In the genomic region with DNA sequence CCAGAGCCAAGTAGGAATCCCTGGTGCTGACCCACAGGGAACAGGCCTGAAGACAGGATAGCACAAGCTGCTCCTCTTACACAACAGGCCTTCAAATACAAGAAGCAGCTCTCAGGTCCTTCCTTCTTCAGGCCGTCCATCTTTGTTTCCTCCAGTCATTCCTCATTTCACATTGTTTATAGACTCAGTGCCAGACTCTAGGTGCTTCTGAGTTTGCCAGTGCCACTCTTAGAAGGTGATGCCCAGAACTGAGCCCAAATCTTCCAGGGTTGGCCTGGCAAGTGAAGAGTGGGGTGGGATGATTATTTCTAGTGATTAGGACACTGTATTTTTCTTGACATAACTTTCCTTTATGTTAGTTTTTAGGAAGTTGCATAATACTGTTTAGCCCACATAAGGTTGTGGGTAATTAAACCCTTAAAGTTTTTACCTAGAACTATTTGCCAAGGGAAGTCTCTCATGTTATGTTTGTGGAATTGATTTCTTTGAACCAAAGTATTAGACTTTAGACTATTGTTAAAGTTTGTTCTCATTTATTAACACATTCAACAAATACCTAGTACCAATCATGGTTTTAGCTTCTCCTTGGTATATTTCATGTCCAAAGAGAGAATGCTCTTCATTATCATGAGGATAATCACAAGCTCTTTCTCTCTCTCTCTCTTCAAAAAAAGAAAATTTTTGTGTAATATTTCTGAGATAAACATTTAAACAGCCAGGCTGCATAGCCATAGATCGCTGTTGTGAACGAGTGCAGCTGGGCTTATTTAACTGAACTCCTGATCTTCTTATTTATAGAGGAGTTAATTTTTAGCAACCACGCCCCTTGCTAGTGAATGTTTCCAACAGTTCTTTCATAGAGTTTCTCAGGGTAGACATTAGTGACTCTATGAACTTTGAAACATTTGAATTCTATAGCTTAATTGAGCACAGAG, we compare ENCODE assay signal across 1 cellular context.
TF ChIP-seq lines count a peak whose summit lies in the region.

No MANE protein-coding gene starts in this region.

TF ChIP-seq in HepG2, 621 proteins besides CTCF, POLR2A, EP300 and RAD21 (continued from another document and continues in another):
- TF ChIP-seq, protein P1, sequence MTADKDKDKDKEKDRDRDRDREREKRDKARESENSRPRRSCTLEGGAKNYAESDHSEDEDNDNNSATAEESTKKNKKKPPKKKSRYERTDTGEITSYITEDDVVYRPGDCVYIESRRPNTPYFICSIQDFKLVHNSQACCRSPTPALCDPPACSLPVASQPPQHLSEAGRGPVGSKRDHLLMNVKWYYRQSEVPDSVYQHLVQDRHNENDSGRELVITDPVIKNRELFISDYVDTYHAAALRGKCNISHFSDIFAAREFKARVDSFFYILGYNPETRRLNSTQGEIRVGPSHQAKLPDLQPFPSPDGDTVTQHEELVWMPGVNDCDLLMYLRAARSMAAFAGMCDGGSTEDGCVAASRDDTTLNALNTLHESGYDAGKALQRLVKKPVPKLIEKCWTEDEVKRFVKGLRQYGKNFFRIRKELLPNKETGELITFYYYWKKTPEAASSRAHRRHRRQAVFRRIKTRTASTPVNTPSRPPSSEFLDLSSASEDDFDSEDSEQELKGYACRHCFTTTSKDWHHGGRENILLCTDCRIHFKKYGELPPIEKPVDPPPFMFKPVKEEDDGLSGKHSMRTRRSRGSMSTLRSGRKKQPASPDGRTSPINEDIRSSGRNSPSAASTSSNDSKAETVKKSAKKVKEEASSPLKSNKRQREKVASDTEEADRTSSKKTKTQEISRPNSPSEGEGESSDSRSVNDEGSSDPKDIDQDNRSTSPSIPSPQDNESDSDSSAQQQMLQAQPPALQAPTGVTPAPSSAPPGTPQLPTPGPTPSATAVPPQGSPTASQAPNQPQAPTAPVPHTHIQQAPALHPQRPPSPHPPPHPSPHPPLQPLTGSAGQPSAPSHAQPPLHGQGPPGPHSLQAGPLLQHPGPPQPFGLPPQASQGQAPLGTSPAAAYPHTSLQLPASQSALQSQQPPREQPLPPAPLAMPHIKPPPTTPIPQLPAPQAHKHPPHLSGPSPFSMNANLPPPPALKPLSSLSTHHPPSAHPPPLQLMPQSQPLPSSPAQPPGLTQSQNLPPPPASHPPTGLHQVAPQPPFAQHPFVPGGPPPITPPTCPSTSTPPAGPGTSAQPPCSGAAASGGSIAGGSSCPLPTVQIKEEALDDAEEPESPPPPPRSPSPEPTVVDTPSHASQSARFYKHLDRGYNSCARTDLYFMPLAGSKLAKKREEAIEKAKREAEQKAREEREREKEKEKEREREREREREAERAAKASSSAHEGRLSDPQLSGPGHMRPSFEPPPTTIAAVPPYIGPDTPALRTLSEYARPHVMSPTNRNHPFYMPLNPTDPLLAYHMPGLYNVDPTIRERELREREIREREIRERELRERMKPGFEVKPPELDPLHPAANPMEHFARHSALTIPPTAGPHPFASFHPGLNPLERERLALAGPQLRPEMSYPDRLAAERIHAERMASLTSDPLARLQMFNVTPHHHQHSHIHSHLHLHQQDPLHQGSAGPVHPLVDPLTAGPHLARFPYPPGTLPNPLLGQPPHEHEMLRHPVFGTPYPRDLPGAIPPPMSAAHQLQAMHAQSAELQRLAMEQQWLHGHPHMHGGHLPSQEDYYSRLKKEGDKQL (CRISPR knock-in tag; IDR thresholded peaks at IDR 0.05; ENCODE audit: low read depth) = peak; percentile 66
- no peak for TF ChIP-seq ZNF570 (CRISPR knock-in tag; IDR thresholded peaks at IDR 0.05; ENCODE audit: borderline replicate concordance)
- no peak for TF ChIP-seq MTA3 (CRISPR knock-in tag; IDR thresholded peaks at IDR 0.05)
- TF ChIP-seq RFX3 (CRISPR knock-in tag; IDR thresholded peaks at IDR 0.05) = no peak
- TF ChIP-seq JDP2 (CRISPR knock-in tag; IDR thresholded peaks at IDR 0.05; ENCODE audit: borderline replicate concordance) = no peak
- TF ChIP-seq RBM22 (optimal IDR thresholded peaks at IDR 0.05; ENCODE audit: low read length) = no peak
- TF ChIP-seq DR1 (CRISPR knock-in tag; IDR thresholded peaks at IDR 0.05) = no peak
- TF ChIP-seq EED (CRISPR knock-in tag; IDR thresholded peaks at IDR 0.05) = no peak
- no peak for TF ChIP-seq JARID2 (CRISPR knock-in tag; IDR thresholded peaks at IDR 0.05; ENCODE audit: insufficient replicate concordance)
- TF ChIP-seq, protein P2, sequence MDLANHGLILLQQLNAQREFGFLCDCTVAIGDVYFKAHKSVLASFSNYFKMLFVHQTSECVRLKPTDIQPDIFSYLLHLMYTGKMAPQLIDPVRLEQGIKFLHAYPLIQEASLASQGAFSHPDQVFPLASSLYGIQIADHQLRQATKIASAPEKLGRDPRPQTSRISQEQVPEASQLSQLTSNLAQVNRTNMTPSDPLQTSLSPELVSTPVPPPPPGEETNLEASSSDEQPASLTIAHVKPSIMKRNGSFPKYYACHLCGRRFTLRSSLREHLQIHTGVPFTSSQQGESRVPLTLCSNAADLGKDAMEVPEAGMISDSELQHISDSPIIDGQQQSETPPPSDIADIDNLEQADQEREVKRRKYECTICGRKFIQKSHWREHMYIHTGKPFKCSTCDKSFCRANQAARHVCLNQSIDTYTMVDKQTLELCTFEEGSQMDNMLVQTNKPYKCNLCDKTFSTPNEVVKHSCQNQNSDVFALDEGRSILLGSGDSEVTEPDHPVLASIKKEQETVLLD (CRISPR knock-in tag; IDR thresholded peaks at IDR 0.05; ENCODE audit: low read depth) = no peak
- TF ChIP-seq, protein P3, sequence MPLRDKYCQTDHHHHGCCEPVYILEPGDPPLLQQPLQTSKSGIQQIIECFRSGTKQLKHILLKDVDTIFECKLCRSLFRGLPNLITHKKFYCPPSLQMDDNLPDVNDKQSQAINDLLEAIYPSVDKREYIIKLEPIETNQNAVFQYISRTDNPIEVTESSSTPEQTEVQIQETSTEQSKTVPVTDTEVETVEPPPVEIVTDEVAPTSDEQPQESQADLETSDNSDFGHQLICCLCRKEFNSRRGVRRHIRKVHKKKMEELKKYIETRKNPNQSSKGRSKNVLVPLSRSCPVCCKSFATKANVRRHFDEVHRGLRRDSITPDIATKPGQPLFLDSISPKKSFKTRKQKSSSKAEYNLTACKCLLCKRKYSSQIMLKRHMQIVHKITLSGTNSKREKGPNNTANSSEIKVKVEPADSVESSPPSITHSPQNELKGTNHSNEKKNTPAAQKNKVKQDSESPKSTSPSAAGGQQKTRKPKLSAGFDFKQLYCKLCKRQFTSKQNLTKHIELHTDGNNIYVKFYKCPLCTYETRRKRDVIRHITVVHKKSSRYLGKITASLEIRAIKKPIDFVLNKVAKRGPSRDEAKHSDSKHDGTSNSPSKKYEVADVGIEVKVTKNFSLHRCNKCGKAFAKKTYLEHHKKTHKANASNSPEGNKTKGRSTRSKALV (CRISPR knock-in tag; IDR thresholded peaks at IDR 0.05) = no peak
- no peak for TF ChIP-seq ZFP41 (CRISPR knock-in tag; IDR thresholded peaks at IDR 0.05; ENCODE audit: borderline replicate concordance)
- TF ChIP-seq ZNF546 (CRISPR knock-in tag; conservative IDR thresholded peaks at IDR 0.05) = no peak
- TF ChIP-seq ZNF607 (CRISPR knock-in tag; IDR thresholded peaks at IDR 0.05; ENCODE audit: borderline replicate concordance) = no peak
- no peak for TF ChIP-seq TBP (CRISPR knock-in tag; IDR thresholded peaks at IDR 0.05)
- TF ChIP-seq, protein P4, sequence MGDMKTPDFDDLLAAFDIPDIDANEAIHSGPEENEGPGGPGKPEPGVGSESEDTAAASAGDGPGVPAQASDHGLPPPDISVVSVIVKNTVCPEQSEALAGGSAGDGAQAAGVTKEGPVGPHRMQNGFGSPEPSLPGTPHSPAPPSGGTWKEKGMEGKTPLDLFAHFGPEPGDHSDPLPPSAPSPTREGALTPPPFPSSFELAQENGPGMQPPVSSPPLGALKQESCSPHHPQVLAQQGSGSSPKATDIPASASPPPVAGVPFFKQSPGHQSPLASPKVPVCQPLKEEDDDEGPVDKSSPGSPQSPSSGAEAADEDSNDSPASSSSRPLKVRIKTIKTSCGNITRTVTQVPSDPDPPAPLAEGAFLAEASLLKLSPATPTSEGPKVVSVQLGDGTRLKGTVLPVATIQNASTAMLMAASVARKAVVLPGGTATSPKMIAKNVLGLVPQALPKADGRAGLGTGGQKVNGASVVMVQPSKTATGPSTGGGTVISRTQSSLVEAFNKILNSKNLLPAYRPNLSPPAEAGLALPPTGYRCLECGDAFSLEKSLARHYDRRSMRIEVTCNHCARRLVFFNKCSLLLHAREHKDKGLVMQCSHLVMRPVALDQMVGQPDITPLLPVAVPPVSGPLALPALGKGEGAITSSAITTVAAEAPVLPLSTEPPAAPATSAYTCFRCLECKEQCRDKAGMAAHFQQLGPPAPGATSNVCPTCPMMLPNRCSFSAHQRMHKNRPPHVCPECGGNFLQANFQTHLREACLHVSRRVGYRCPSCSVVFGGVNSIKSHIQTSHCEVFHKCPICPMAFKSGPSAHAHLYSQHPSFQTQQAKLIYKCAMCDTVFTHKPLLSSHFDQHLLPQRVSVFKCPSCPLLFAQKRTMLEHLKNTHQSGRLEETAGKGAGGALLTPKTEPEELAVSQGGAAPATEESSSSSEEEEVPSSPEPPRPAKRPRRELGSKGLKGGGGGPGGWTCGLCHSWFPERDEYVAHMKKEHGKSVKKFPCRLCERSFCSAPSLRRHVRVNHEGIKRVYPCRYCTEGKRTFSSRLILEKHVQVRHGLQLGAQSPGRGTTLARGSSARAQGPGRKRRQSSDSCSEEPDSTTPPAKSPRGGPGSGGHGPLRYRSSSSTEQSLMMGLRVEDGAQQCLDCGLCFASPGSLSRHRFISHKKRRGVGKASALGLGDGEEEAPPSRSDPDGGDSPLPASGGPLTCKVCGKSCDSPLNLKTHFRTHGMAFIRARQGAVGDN (CRISPR knock-in tag; IDR thresholded peaks at IDR 0.05) = no peak
- TF ChIP-seq SMAD1 (CRISPR knock-in tag; IDR thresholded peaks at IDR 0.05; ENCODE audit: borderline replicate concordance, low read depth) = no peak
- no peak for TF ChIP-seq NR2C2 (CRISPR knock-in tag; IDR thresholded peaks at IDR 0.05; ENCODE audit: borderline replicate concordance)
- TF ChIP-seq SMARCE1 (IDR thresholded peaks at IDR 0.05; ENCODE audit: borderline replicate concordance) = no peak
- TF ChIP-seq, protein P5, sequence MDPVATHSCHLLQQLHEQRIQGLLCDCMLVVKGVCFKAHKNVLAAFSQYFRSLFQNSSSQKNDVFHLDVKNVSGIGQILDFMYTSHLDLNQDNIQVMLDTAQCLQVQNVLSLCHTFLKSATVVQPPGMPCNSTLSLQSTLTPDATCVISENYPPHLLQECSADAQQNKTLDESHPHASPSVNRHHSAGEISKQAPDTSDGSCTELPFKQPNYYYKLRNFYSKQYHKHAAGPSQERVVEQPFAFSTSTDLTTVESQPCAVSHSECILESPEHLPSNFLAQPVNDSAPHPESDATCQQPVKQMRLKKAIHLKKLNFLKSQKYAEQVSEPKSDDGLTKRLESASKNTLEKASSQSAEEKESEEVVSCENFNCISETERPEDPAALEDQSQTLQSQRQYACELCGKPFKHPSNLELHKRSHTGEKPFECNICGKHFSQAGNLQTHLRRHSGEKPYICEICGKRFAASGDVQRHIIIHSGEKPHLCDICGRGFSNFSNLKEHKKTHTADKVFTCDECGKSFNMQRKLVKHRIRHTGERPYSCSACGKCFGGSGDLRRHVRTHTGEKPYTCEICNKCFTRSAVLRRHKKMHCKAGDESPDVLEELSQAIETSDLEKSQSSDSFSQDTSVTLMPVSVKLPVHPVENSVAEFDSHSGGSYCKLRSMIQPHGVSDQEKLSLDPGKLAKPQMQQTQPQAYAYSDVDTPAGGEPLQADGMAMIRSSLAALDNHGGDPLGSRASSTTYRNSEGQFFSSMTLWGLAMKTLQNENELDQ (CRISPR knock-in tag; IDR thresholded peaks at IDR 0.05; ENCODE audit: borderline replicate concordance) = no peak
- TF ChIP-seq, protein P6, sequence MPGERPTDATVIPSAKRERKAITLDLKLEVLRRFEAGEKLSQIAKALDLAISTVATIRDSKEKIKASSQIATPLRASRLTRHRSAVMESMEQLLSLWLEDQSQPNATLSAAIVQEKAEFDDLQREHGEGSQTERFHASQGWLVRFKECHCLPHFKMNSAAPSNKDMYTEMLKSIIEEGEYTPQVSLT (CRISPR knock-in tag; IDR thresholded peaks at IDR 0.05; ENCODE audit: borderline replicate concordance, low read depth) = no peak
- TF ChIP-seq FOXM1 (CRISPR knock-in tag; IDR thresholded peaks at IDR 0.05) = no peak
- no peak for TF ChIP-seq PRPF4 (IDR thresholded peaks at IDR 0.05; ENCODE audit: low read depth, low read length, poor library complexity, severe bottlenecking)
- TF ChIP-seq NCOA1 (CRISPR knock-in tag; IDR thresholded peaks at IDR 0.05) = no peak; the same call in 1 of the 2 replicates
- 0 out of 2 replicates have a peak, but pooled peaks have one; percentile 37 for TF ChIP-seq ZNF749 (CRISPR knock-in tag; IDR thresholded peaks at IDR 0.05; ENCODE audit: borderline replicate concordance)
- TF ChIP-seq ZZZ3 (CRISPR knock-in tag; IDR thresholded peaks at IDR 0.05; ENCODE audit: borderline replicate concordance) = no peak
- TF ChIP-seq, protein P7, sequence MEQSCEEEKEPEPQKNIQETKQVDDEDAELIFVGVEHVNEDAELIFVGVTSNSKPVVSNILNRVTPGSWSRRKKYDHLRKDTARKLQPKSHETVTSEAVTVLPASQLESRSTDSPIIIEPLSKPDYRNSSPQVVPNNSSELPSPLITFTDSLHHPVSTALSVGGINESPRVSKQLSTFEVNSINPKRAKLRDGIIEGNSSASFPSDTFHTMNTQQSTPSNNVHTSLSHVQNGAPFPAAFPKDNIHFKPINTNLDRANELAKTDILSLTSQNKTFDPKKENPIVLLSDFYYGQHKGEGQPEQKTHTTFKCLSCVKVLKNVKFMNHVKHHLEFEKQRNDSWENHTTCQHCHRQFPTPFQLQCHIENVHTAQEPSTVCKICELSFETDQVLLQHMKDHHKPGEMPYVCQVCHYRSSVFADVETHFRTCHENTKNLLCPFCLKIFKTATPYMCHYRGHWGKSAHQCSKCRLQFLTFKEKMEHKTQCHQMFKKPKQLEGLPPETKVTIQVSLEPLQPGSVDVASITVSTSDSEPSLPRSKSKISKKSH (CRISPR knock-in tag; IDR thresholded peaks at IDR 0.05; ENCODE audit: borderline replicate concordance) = no peak
- TF ChIP-seq ZEB1 (IDR thresholded peaks at IDR 0.05; ENCODE audit: insufficient replicate concordance, low read depth) = no peak
- 0 out of 2 replicates have a peak, but pooled peaks have one; percentile 60 for TF ChIP-seq ZFX (CRISPR knock-in tag; IDR thresholded peaks at IDR 0.05; ENCODE audit: low read depth)
- TF ChIP-seq ZNF431 (CRISPR knock-in tag; IDR thresholded peaks at IDR 0.05; ENCODE audit: borderline replicate concordance, low read depth) = no peak
- TF ChIP-seq, protein P8, sequence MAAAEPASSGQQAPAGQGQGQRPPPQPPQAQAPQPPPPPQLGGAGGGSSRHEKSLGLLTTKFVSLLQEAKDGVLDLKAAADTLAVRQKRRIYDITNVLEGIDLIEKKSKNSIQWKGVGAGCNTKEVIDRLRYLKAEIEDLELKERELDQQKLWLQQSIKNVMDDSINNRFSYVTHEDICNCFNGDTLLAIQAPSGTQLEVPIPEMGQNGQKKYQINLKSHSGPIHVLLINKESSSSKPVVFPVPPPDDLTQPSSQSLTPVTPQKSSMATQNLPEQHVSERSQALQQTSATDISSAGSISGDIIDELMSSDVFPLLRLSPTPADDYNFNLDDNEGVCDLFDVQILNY (CRISPR knock-in tag; conservative IDR thresholded peaks at IDR 0.05) = no peak
- TF ChIP-seq, protein P9, sequence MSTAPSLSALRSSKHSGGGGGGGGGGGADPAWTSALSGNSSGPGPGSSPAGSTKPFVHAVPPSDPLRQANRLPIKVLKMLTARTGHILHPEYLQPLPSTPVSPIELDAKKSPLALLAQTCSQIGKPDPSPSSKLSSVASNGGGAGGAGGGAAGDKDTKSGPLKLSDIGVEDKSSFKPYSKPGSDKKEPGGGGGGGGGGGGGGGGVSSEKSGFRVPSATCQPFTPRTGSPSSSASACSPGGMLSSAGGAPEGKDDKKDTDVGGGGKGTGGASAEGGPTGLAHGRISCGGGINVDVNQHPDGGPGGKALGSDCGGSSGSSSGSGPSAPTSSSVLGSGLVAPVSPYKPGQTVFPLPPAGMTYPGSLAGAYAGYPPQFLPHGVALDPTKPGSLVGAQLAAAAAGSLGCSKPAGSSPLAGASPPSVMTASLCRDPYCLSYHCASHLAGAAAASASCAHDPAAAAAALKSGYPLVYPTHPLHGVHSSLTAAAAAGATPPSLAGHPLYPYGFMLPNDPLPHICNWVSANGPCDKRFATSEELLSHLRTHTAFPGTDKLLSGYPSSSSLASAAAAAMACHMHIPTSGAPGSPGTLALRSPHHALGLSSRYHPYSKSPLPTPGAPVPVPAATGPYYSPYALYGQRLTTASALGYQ (CRISPR knock-in tag; IDR thresholded peaks at IDR 0.05) = peak; percentile 81
- no peak for TF ChIP-seq FOXK2 (IDR thresholded peaks at IDR 0.05)
